In genomic region chr20:663315-664090, GRCh38 we compare ENCODE assay signal across 15 cellular contexts. TPM values are rescaled to one million over a fixed set of nuclear protein-coding genes. Genes with fewer than 3 reads are reported as not detected.
DNase-seq lines count a peak whose midpoint lies in the region; ATAC-seq and TF ChIP-seq lines count a peak whose summit lies in the region.
"Had no signal": no experiment of that assay in that cellular context is flagged by ENCODE, and none has a peak within 500 bp of the region (broad histone marks: within the 10 kb centered on the region; RNA-seq: fewer than 3 reads in every experiment).

No MANE protein-coding gene starts in this region.

- H3K4me1 ChIP-seq in Panc1 (ENCODE audit: control insufficient read depth, insufficient read depth, low read length) (no peaks in the 10 kb centered on the region), neuronal stem cell (ENCODE audit: control insufficient read depth in 2 of 2, insufficient read depth in 1 of 2, low read depth in 1 of 2, low read length in 2 of 2) (peaks cover 10 to 16% of the 10 kb centered on the region in 2 donors)

- no TSS peak for BruUV-seq in Panc1 (replicated peaks; lab: Mats Ljungman, UMichigan)

- DNase-seq in NCI-H748 (lab: John Stamatoyannopoulos, UW; ENCODE audit: unreplicated experiment) (peak; percentile 66), NCI-H748 treated with DMSO at 0.1 percent for 48 hours (lab: John Stamatoyannopoulos, UW) (no peak), Panc1 (ENCODE audit: low read depth, low spot score) (no peak), endothelial cell (ENCODE audit: low spot score) (peak; percentile 34), neuronal stem cell (ENCODE audit: low spot score) (no peak), WERI-Rb-1 (no peak)
- DNase-seq: activated naive CD4-positive, alpha-beta T cell treated with Interleukin-2 at 50 U/mL for 16 hours; Calu3; NCI-H2171 treated with DMSO at 0.1 percent for 48 hours had no signal

- H3K27ac ChIP-seq in Panc1 (ENCODE audit: low read length) (no peak overlapping the region), neuronal stem cell (replicated peaks; ENCODE audit: low read length) (no peak overlapping the region), WERI-Rb-1 (no peak overlapping the region)

- no CpG with 5 or more reads among the region's 84 CpGs for WGBS in neuronal stem cell (ENCODE audit: extremely low coverage in 2 of 2, insufficient read length in 2 of 2, insufficient replicate concordance in 1 of 2), 2 donors

- H3K18ac ChIP-seq in neuronal stem cell (ENCODE audit: low read length), result peak overlapping the region; percentile 29

- no peak overlapping the region for H3K4me3 ChIP-seq in Panc1 (ENCODE audit: low read depth in 2 of 2, low read length in 2 of 2)
- H3K4me3 ChIP-seq in neuronal stem cell (ENCODE audit: low read length in 2 of 2), result no peak overlapping the region
- no peak overlapping the region for H3K4me3 ChIP-seq in WERI-Rb-1 (ENCODE audit: low read depth, low read length)
- H3K4me3 ChIP-seq: A549 had no signal

- POLR2A ChIA-PET in Panc1 (lab: Charles Lee), result no interaction called here

- no peak overlapping the region for H2AFZ ChIP-seq in neuronal stem cell (ENCODE audit: low read length)

- H3K4me3 Mint-ChIP-seq in endothelial cell (ENCODE audit: unreplicated experiment), result peak overlapping the region; percentile 62

- H3K9ac ChIP-seq in neuronal stem cell (ENCODE audit: low read depth, low read length, poor library complexity), result no peak overlapping the region

- H3K4me2 ChIP-seq in neuronal stem cell (ENCODE audit: insufficient read depth, low read length, poor library complexity, severe bottlenecking), result no peak overlapping the region
- H3K4me2 ChIP-seq: A549 had no signal

- H2AK5ac ChIP-seq in neuronal stem cell (ENCODE audit: low read depth, low read length), result peak overlapping the region; percentile 23

- H3K4ac ChIP-seq in neuronal stem cell (ENCODE audit: low read length), result no peak overlapping the region

- H3K27me3 Mint-ChIP-seq in endothelial cell (ENCODE audit: unreplicated experiment), result peaks cover 22% of the 10 kb centered on the region

- intact Hi-C loops in Panc1 (cut with micrococcal nuclease; ENCODE audit: unreplicated experiment), result no loop called here

- H3K36me3 ChIP-seq in Panc1 (ENCODE audit: control insufficient read depth, insufficient read depth, low read length), result no peaks in the 10 kb centered on the region
- H3K36me3 ChIP-seq in neuronal stem cell (replicated peaks in 1 of 2; ENCODE audit: control insufficient read depth in 2 of 2, insufficient read depth in 2 of 2, low read length in 2 of 2), result no peaks in the 10 kb centered on the region
- no peaks in the 10 kb centered on the region; the same call in 1 of the 2 replicates for H3K36me3 ChIP-seq in WERI-Rb-1

- peak overlapping the region; percentile 77 for H2BK12ac ChIP-seq in neuronal stem cell (ENCODE audit: low read length)

- in situ Hi-C loops in Panc1 (cut with HindIII; ENCODE audit: low pct_unique_long_range_greater_than_20kb, low sequenced_read_pairs), result no loop called here

- TF ChIP-seq CTCF in Panc1 (IDR thresholded peaks at IDR 0.05) (no peak), endothelial cell (IDR thresholded peaks at IDR 0.05; ENCODE audit: unreplicated experiment) (no peak), WERI-Rb-1 (IDR thresholded peaks at IDR 0.05; ENCODE audit: low read depth, low read length) (no peak)

- H3K4me1 Mint-ChIP-seq in endothelial cell (ENCODE audit: unreplicated experiment), result peaks cover 22% of the 10 kb centered on the region

- H3K14ac ChIP-seq in neuronal stem cell (ENCODE audit: low read length), result no peak overlapping the region

- H4K8ac ChIP-seq in neuronal stem cell (ENCODE audit: low read depth, low read length), result no peak overlapping the region

- ATAC-seq in Panc1 (peak; percentile 72), GM19351 (IDR thresholded peaks at IDR 0.05; ENCODE audit: unreplicated experiment) (no peak), HG03521 (IDR thresholded peaks at IDR 0.05; ENCODE audit: unreplicated experiment) (no peak)
- ATAC-seq: A549 had no signal

- peak overlapping the region; percentile 3 for H2BK15ac ChIP-seq in neuronal stem cell (ENCODE audit: low read length)

- no peak overlapping the region for H4K91ac ChIP-seq in neuronal stem cell (ENCODE audit: low read depth, low read length, poor library complexity)

- no peaks in the 10 kb centered on the region for H3K79me1 ChIP-seq in neuronal stem cell (ENCODE audit: low read depth, low read length)

- CTCF ChIA-PET in Panc1 (lab: Charles Lee), result no interaction called here

- H3K23ac ChIP-seq in neuronal stem cell (ENCODE audit: low read depth, low read length, poor library complexity), result no peak overlapping the region

- H3K27me3 ChIP-seq in Panc1 (ENCODE audit: control insufficient read depth, insufficient read depth, low read length) (peaks cover 4% of the 10 kb centered on the region; the same call in 1 of the 2 replicates), neuronal stem cell (ENCODE audit: control insufficient read depth in 3 of 3, insufficient read depth in 3 of 3, low read depth in 1 of 3, low read length in 3 of 3) (peaks cover 0 to 64% (median 44%) of the 10 kb centered on the region in 3 experiments), WERI-Rb-1 (ENCODE audit: insufficient read depth, low read depth, severe bottlenecking) (no peaks in the 10 kb centered on the region)

- no peak overlapping the region for H2BK5ac ChIP-seq in neuronal stem cell (ENCODE audit: low read length)

- H2BK120ac ChIP-seq in neuronal stem cell (ENCODE audit: low read depth, low read length), result no peak overlapping the region

- H3K36me3 Mint-ChIP-seq in endothelial cell (ENCODE audit: low read depth, unreplicated experiment), result peaks cover 8% of the 10 kb centered on the region

- no peaks in the 10 kb centered on the region for H3K9me3 Mint-ChIP-seq in endothelial cell (ENCODE audit: unreplicated experiment)

- H3K9me3 ChIP-seq in Panc1 (ENCODE audit: control insufficient read depth, insufficient read depth, low read depth, low read length) (no peaks in the 10 kb centered on the region), neuronal stem cell (replicated peaks in 1 of 2; ENCODE audit: control insufficient read depth in 2 of 2, insufficient read depth in 1 of 2, low read depth in 1 of 2, low read length in 2 of 2) (no peaks in the 10 kb centered on the region), WERI-Rb-1 (ENCODE audit: severe bottlenecking) (no peaks in the 10 kb centered on the region)
- H3K9me3 ChIP-seq: A549 had no signal

- H3K27ac Mint-ChIP-seq in endothelial cell (ENCODE audit: unreplicated experiment), result no peak overlapping the region

RNA-seq across cellular contexts. Expression of gene SRXN1, which starts 10.5 kb away (rescaled TPM):
- total RNA-seq in Panc1 (2021; ENCODE audit: unreplicated experiment) (34.5 TPM), endothelial cell (ENCODE audit: unreplicated experiment) (4.1 TPM)
- 27.6 TPM for polyA plus RNA-seq in Panc1 (2012; ENCODE audit: insufficient read length)
- polyA plus RNA-seq in neuronal stem cell (2013, experiment 1 of 2), result 10.3 TPM
- polyA plus RNA-seq in neuronal stem cell (2013, experiment 2 of 2), result 10.4 TPM

RNA-seq across cellular contexts. Expression of gene SCRT2, which starts 12.1 kb away (rescaled TPM):
- not detected for total RNA-seq in Panc1 (2021; ENCODE audit: unreplicated experiment)
- polyA plus RNA-seq in Panc1 (2012; ENCODE audit: insufficient read length), result not detected
- total RNA-seq in endothelial cell (ENCODE audit: unreplicated experiment), result not detected
- 0.06 TPM for polyA plus RNA-seq in neuronal stem cell (2013, experiment 1 of 2)
- 0.04 TPM for polyA plus RNA-seq in neuronal stem cell (2013, experiment 2 of 2)
- total RNA-seq: bronchial epithelial cell, Calu3, osteocyte, ureter had no signal
- polyA plus RNA-seq: A549 had no signal

RNA-seq across cellular contexts. Expression of gene TCF15, which starts 53.4 kb away (rescaled TPM):
- total RNA-seq in Panc1 (2021; ENCODE audit: unreplicated experiment) (not detected), endothelial cell (ENCODE audit: unreplicated experiment) (6.6 TPM)
- polyA plus RNA-seq in Panc1 (2012; ENCODE audit: insufficient read length), result not detected
- 2.0 TPM for polyA plus RNA-seq in neuronal stem cell (2013, experiment 1 of 2)
- 1.8 TPM for polyA plus RNA-seq in neuronal stem cell (2013, experiment 2 of 2)
- total RNA-seq: bronchial epithelial cell, Calu3, osteocyte had no signal
- polyA plus RNA-seq: A549 had no signal

Comparison
In these comparisons a context has a peak if more than half of its experiments do, and no peak if none do; other contexts are left out.
1. DNase-seq: peak in NCI-H748 (single experiment) and endothelial cell (single experiment); none in NCI-H748 treated with DMSO at 0.1 percent for 48 hours (single experiment), Panc1 (single experiment), neuronal stem cell (single experiment) and WERI-Rb-1 (single experiment).